7 cellular contexts compared by ENCODE assay signal in genomic region chr16:31869511-31870201, GRCh38. TPM values are rescaled to one million over a fixed set of nuclear protein-coding genes. Genes with fewer than 3 reads are reported as not detected.
A peak's percentile ranks its signal among the peaks of the same experiment; 100 is the strongest.
DNase-seq lines count a peak whose midpoint lies in the region; ATAC-seq and TF ChIP-seq lines count a peak whose summit lies in the region.

No MANE protein-coding gene starts in this region.

- H3K27me3 Mint-ChIP-seq in brain = peaks cover 23% of the 10 kb centered on the region

- no peak overlapping the region; a peak in 1 of 4 replicates for H4K8ac ChIP-seq in IMR-90 (ENCODE audit: low read depth in 2 of 2, low read length in 2 of 2)

- H3K9me1 ChIP-seq in IMR-90 (ENCODE audit: insufficient read depth, low read length) = peaks cover 5% of the 10 kb centered on the region; the same call in 1 of the 2 replicates

- H3K4me1 Mint-ChIP-seq in brain = peaks cover 32% of the 10 kb centered on the region

- in situ Hi-C loops in IMR-90 (cut with MboI; ENCODE audit: low sequenced_read_pairs) = loop anchor here (10.0 to 25.0 kb wide), 4 partner anchors 165 to 885 kb away; partner anchors contain the start of genes ARMC5, HSD3B7 and TGFB1I1

- TF ChIP-seq CTCF in IMR-90 (conservative IDR thresholded peaks at IDR 0.05; ENCODE audit: low read depth, low read length) (no peak), brain (conservative IDR thresholded peaks at IDR 0.05) (no peak), liver (IDR thresholded peaks at IDR 0.05; ENCODE audit: low read depth, low read length, missing input control) (no peak)

- H2BK120ac ChIP-seq in IMR-90 (ENCODE audit: low read depth, low read length) = 0 out of 2 replicates have a peak overlapping the region, but pooled peaks have one; percentile 33

- no peaks in the 10 kb centered on the region for H3K36me3 Mint-ChIP-seq in brain

- H3K14ac ChIP-seq in IMR-90 (replicated peaks; ENCODE audit: low read depth, low read length) = no peak overlapping the region; the same call in 1 of the 2 replicates

- H3K18ac ChIP-seq in IMR-90 (ENCODE audit: low read depth, low read length) = no peak overlapping the region

- CTCF ChIA-PET in IMR-90 (lab: Yijun Ruan, JAX) = interaction anchor here (0.6 to 1.9 kb wide), 6 partner anchors 10 to 211 kb away, joined by 3 to 7 read pairs (median 3); no protein-coding TSS in a partner anchor

- no peak overlapping the region for H2BK5ac ChIP-seq in IMR-90 (ENCODE audit: low read depth, low read length, poor library complexity, severe bottlenecking)

- BruUV-seq in IMR-90 (replicated peaks; lab: Mats Ljungman, UMichigan) = no TSS peak

- no peak overlapping the region for H4K91ac ChIP-seq in IMR-90 (ENCODE audit: insufficient read depth, low read depth, low read length)

- DNase-seq in IMR-90 (peak; percentile 92), T-helper 2 cell (peak in 4 of 5 experiments; percentile 60 to 96 (median 74)), NCI-H2081 (lab: John Stamatoyannopoulos, UW) (no peak)
- DNase-seq in stimulated activated naive CD4-positive, alpha-beta T cell (lab: John Stamatoyannopoulos, UW) = peak; percentile 57 to 90 (median 82)

- H3K9me3 ChIP-seq in IMR-90 (ENCODE audit: control insufficient read depth, insufficient read depth, low read length) (no peaks in the 10 kb centered on the region), liver (ENCODE audit: control insufficient read depth in 4 of 4, low read length in 3 of 4) (no peaks in the 10 kb centered on the region)

- H3K79me1 ChIP-seq in IMR-90 (ENCODE audit: low read depth in 1 of 2, low read length in 2 of 2) = peaks cover 0 to 7% of the 10 kb centered on the region in 2 experiments; a peak in 1 of 4 replicates

- H3K27me3 ChIP-seq in IMR-90 (ENCODE audit: control insufficient read depth, insufficient read depth, low read length) (peaks cover 5% of the 10 kb centered on the region), liver (ENCODE audit: control insufficient read depth in 4 of 4, insufficient read depth in 4 of 4, low read length in 3 of 4) (no peaks in the 10 kb centered on the region)

- no peak overlapping the region for H3K4ac ChIP-seq in IMR-90 (ENCODE audit: low read depth, low read length)

- peak; percentile 42 for ATAC-seq in GM18870 (IDR thresholded peaks at IDR 0.05; ENCODE audit: unreplicated experiment)
- ATAC-seq in IMR-90 (ENCODE audit: low read depth) = peak; percentile 18; the same call in 1 of the 2 replicates

- peak overlapping the region; percentile 38 for H2AK9ac ChIP-seq in IMR-90 (replicated peaks; ENCODE audit: low read depth, low read length, poor library complexity)

- peak overlapping the region in 3 of 5 experiments; percentile 3 to 84 (median 25) for H3K27ac Mint-ChIP-seq in brain

- no peaks in the 10 kb centered on the region for H4K20me1 ChIP-seq in IMR-90 (ENCODE audit: insufficient read depth, low read length)

- H2AFZ ChIP-seq in IMR-90 (replicated peaks; ENCODE audit: low read length, poor library complexity) = peak overlapping the region; percentile 69

- no CpG with 5 or more reads among the region's 4 CpGs for WGBS in IMR-90 (ENCODE audit: extremely low coverage in 2 of 2, insufficient read length in 1 of 2), 2 experiments
- WGBS in liver = 61% methylated on average over 4 of the region's 4 CpGs

- H3K4me3 ChIP-seq in IMR-90 (ENCODE audit: insufficient read depth, low read depth, low read length) (no peak overlapping the region), liver (ENCODE audit: low read depth in 1 of 3, low read length in 3 of 3) (no peak overlapping the region)

- H3K36me3 ChIP-seq in IMR-90 (ENCODE audit: control insufficient read depth, insufficient read depth, low read length) (no peaks in the 10 kb centered on the region), liver (ENCODE audit: control insufficient read depth in 4 of 4, insufficient read depth in 3 of 4, low read depth in 1 of 4, low read length in 3 of 4) (no peaks in the 10 kb centered on the region)

- H3K4me1 ChIP-seq in IMR-90 (ENCODE audit: control insufficient read depth, insufficient read depth, low read length) = peaks cover 6% of the 10 kb centered on the region
- H3K4me1 ChIP-seq in liver (ENCODE audit: control insufficient read depth in 4 of 4, insufficient read depth in 4 of 4, low read length in 3 of 4) = peaks cover 0 to 12% (median 4%) of the 10 kb centered on the region in 4 donors

- no peaks in the 10 kb centered on the region for H3K9me3 Mint-ChIP-seq in brain

- intact Hi-C loops in IMR-90 (cut with micrococcal nuclease) = loop anchor here (2.0 to 10.0 kb wide), 7 partner anchors 115 to 915 kb away; partner anchors contain the start of genes ARMC5, FUS, PYCARD and RUSF1

- dilution Hi-C loops in IMR-90 (cut with HindIII; ENCODE audit: low sequenced_read_pairs, unreplicated experiment) = no loop called here

- no peak overlapping the region for H3K56ac ChIP-seq in IMR-90 (ENCODE audit: extremely low read depth, insufficient read depth, low read length)

- no peak overlapping the region for H2AK5ac ChIP-seq in IMR-90 (ENCODE audit: low read depth, low read length)

- TF ChIP-seq POLR2A in IMR-90 (IDR thresholded peaks at IDR 0.05; ENCODE audit: low read depth, low read length) = no peak

- H3K4me2 ChIP-seq in IMR-90 (ENCODE audit: low read depth, low read length) = no peak overlapping the region

- H3K4me3 Mint-ChIP-seq in brain = peak overlapping the region; percentile 18 to 70 (median 44)

- no peak overlapping the region for H3K9ac ChIP-seq in IMR-90 (ENCODE audit: low read depth, low read length)
- H3K9ac ChIP-seq in liver (ENCODE audit: low read depth in 1 of 2, low read length in 2 of 2) = no peak overlapping the region

- H3K27ac ChIP-seq in IMR-90 (ENCODE audit: insufficient read depth, low read length) (peak overlapping the region; percentile 5; the same call in 1 of the 2 replicates), liver (ENCODE audit: low read depth in 1 of 2, low read length in 2 of 2) (peak overlapping the region; percentile 80 to 85)

- POLR2A ChIA-PET in IMR-90 (lab: Charles Lee; ENCODE audit: unreplicated experiment) = no interaction called here

- TF ChIP-seq RAD21 in IMR-90 (IDR thresholded peaks at IDR 0.05; ENCODE audit: low read length) (no peak), liver (IDR thresholded peaks at IDR 0.05) (no peak)

- H2BK20ac ChIP-seq in IMR-90 (ENCODE audit: low read depth, low read length) = no peak overlapping the region; the same call in 1 of the 2 replicates

- no peak overlapping the region for H4K5ac ChIP-seq in IMR-90 (ENCODE audit: low read depth, low read length)

- no peak overlapping the region for H3K23ac ChIP-seq in IMR-90 (ENCODE audit: low read depth, low read length)

- H2BK15ac ChIP-seq in IMR-90 (ENCODE audit: low read depth, low read length) = no peak overlapping the region

TF ChIP-seq in IMR-90, 13 proteins besides CTCF, POLR2A, EP300 and RAD21 (continues in another document):
- TF ChIP-seq RFX5 (IDR thresholded peaks at IDR 0.05; ENCODE audit: low read depth, low read length) = no peak
- TF ChIP-seq MAFK (IDR thresholded peaks at IDR 0.05; ENCODE audit: low read depth, low read length) = peak; percentile 31; the same call in 1 of the 2 replicates
- TF ChIP-seq NFE2L2 (IDR thresholded peaks at IDR 0.05; ENCODE audit: low read depth, low read length) = no peak
- TF ChIP-seq CEBPB (IDR thresholded peaks at IDR 0.05; ENCODE audit: low read depth, low read length) = no peak
- TF ChIP-seq RCOR1 (IDR thresholded peaks at IDR 0.05; ENCODE audit: insufficient replicate concordance, low read length) = no peak
- TF ChIP-seq SMC3 (IDR thresholded peaks at IDR 0.05; ENCODE audit: low read depth, low read length) = no peak
- TF ChIP-seq MXI1 (IDR thresholded peaks at IDR 0.05; ENCODE audit: borderline replicate concordance, low read depth, low read length) = peak; percentile 63; the same call in 1 of the 2 replicates
- TF ChIP-seq, protein P1, sequence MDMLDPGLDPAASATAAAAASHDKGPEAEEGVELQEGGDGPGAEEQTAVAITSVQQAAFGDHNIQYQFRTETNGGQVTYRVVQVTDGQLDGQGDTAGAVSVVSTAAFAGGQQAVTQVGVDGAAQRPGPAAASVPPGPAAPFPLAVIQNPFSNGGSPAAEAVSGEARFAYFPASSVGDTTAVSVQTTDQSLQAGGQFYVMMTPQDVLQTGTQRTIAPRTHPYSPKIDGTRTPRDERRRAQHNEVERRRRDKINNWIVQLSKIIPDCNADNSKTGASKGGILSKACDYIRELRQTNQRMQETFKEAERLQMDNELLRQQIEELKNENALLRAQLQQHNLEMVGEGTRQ (IDR thresholded peaks at IDR 0.05; ENCODE audit: low read depth, low read length) = peak; percentile 85
- TF ChIP-seq BHLHE40 (IDR thresholded peaks at IDR 0.05; ENCODE audit: low read depth, low read length) = peak; percentile 94

TF ChIP-seq in liver, 16 proteins besides CTCF, POLR2A, EP300 and RAD21 (continues in another document):
- peak; percentile 52 for TF ChIP-seq MAX (IDR thresholded peaks at IDR 0.05)
- no peak for TF ChIP-seq HNF4A (conservative IDR thresholded peaks at IDR 0.05)
- TF ChIP-seq GABPA (IDR thresholded peaks at IDR 0.05 in 1 of 2, conservative IDR thresholded peaks at IDR 0.05 in 1 of 2) = peak in 1 of 2 donors; percentile 4
- TF ChIP-seq RXRA (IDR thresholded peaks at IDR 0.05) = no peak
- TF ChIP-seq, protein P2, sequence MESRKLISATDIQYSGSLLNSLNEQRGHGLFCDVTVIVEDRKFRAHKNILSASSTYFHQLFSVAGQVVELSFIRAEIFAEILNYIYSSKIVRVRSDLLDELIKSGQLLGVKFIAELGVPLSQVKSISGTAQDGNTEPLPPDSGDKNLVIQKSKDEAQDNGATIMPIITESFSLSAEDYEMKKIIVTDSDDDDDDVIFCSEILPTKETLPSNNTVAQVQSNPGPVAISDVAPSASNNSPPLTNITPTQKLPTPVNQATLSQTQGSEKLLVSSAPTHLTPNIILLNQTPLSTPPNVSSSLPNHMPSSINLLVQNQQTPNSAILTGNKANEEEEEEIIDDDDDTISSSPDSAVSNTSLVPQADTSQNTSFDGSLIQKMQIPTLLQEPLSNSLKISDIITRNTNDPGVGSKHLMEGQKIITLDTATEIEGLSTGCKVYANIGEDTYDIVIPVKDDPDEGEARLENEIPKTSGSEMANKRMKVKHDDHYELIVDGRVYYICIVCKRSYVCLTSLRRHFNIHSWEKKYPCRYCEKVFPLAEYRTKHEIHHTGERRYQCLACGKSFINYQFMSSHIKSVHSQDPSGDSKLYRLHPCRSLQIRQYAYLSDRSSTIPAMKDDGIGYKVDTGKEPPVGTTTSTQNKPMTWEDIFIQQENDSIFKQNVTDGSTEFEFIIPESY (IDR thresholded peaks at IDR 0.05) = no peak
- peak; percentile 65 for TF ChIP-seq YY1 (IDR thresholded peaks at IDR 0.05)

RNA-seq across cellular contexts. Expression of gene ZNF267, which starts 4.0 kb away (rescaled TPM):
- total RNA-seq in IMR-90 (2012; rRNA removed) (15.6 and 22.2 TPM in 2 replicates), liver (1 to 10 TPM; 4.9 to 9.0 TPM)
- polyA plus RNA-seq in IMR-90 (2012; rRNA removed) (2.2 and 2.5 TPM in 2 replicates), brain (ENCODE audit: insufficient read depth, low read depth, low replicate concordance) (0.58 TPM), liver (1 to 10 TPM; 1.9 to 2.4 TPM)
- polyA plus RNA-seq in IMR-90 (2012; cell fraction: cytosol; rRNA removed) = 0.55 and 3.8 TPM in 2 replicates
- 0.82 and 2.9 TPM in 2 replicates for polyA plus RNA-seq in IMR-90 (2012; cell fraction: nucleus; rRNA removed; ENCODE audit: low replicate concordance)

Comparison
In these comparisons a context has a peak if more than half of its experiments do, and no peak if none do; other contexts are left out.
1. DNase-seq: peak in IMR-90 (single experiment), T-helper 2 cell (4 of 5) and stimulated activated naive CD4-positive, alpha-beta T cell (6 of 6); none in NCI-H2081 (0 of 2).